ENCODE assay signal across 1 cellular context in genomic region chr1:28518000-28518744, GRCh38.
A peak's percentile ranks its signal among the peaks of the same experiment; 100 is the strongest.
TF ChIP-seq lines count a peak whose summit lies in the region.

No MANE protein-coding gene starts in this region.

TF ChIP-seq in HepG2, 621 proteins besides CTCF, POLR2A, EP300 and RAD21 (continued from another document and continues in another):
- TF ChIP-seq ZNF780A (CRISPR knock-in tag; IDR thresholded peaks at IDR 0.05) (no peak), ZNF562 (CRISPR knock-in tag; IDR thresholded peaks at IDR 0.05; ENCODE audit: borderline replicate concordance) (no peak), PRPF4 (IDR thresholded peaks at IDR 0.05; ENCODE audit: low read depth, low read length, poor library complexity, severe bottlenecking) (no peak), TBP (CRISPR knock-in tag; IDR thresholded peaks at IDR 0.05) (no peak), ATF6 (CRISPR knock-in tag; conservative IDR thresholded peaks at IDR 0.05) (no peak), ZNF83 (CRISPR knock-in tag; IDR thresholded peaks at IDR 0.05; ENCODE audit: borderline replicate concordance) (no peak), ZNF280B (CRISPR knock-in tag; IDR thresholded peaks at IDR 0.05; ENCODE audit: borderline replicate concordance) (no peak; the same call in 1 of the 2 replicates), ZNF343 (CRISPR knock-in tag; IDR thresholded peaks at IDR 0.05) (peak; percentile 66; the same call in 1 of the 2 replicates), THAP7 (CRISPR knock-in tag; IDR thresholded peaks at IDR 0.05) (no peak; the same call in none of the 2 replicates), ZBTB33 (CRISPR knock-in tag; IDR thresholded peaks at IDR 0.05) (no peak), HNRNPL (IDR thresholded peaks at IDR 0.05; ENCODE audit: low read depth, low read length) (0 out of 2 replicates have a peak, but pooled peaks have one; percentile 17), ZBTB7A (CRISPR knock-in tag; IDR thresholded peaks at IDR 0.05) (no peak), SKI (IDR thresholded peaks at IDR 0.05; ENCODE audit: partially characterized antibody) (no peak), RCOR2 (CRISPR knock-in tag; IDR thresholded peaks at IDR 0.05) (no peak), ZFP62 (CRISPR knock-in tag; IDR thresholded peaks at IDR 0.05) (no peak), NR2C2 (CRISPR knock-in tag; IDR thresholded peaks at IDR 0.05; ENCODE audit: borderline replicate concordance) (no peak), U2AF2 (IDR thresholded peaks at IDR 0.05; ENCODE audit: low read depth, low read length) (no peak), AGO1 (IDR thresholded peaks at IDR 0.05; ENCODE audit: low read depth, low read length, poor library complexity, severe bottlenecking) (peak; percentile 93), ZBTB42 (CRISPR knock-in tag; IDR thresholded peaks at IDR 0.05) (no peak), IRF1 (CRISPR knock-in tag; IDR thresholded peaks at IDR 0.05; ENCODE audit: low read depth) (no peak), FOXO1 (CRISPR knock-in tag; IDR thresholded peaks at IDR 0.05) (peak; percentile 63), MED8 (CRISPR knock-in tag; IDR thresholded peaks at IDR 0.05; ENCODE audit: insufficient replicate concordance) (no peak), KLF16 (CRISPR knock-in tag; IDR thresholded peaks at IDR 0.05) (no peak; a peak in 1 of 4 replicates), HOXA7 (CRISPR knock-in tag; IDR thresholded peaks at IDR 0.05) (no peak), ZNF326 (CRISPR knock-in tag; IDR thresholded peaks at IDR 0.05; ENCODE audit: borderline replicate concordance) (peak; percentile 64; the same call in 1 of the 2 replicates), ZNF335 (CRISPR knock-in tag; IDR thresholded peaks at IDR 0.05) (no peak), FOXP4 (CRISPR knock-in tag; IDR thresholded peaks at IDR 0.05) (no peak), DR1 (CRISPR knock-in tag; IDR thresholded peaks at IDR 0.05) (no peak), ZNF354B (CRISPR knock-in tag; IDR thresholded peaks at IDR 0.05) (0 out of 2 replicates have a peak, but pooled peaks have one; percentile 1), ZNF264 (CRISPR knock-in tag; IDR thresholded peaks at IDR 0.05) (peak; percentile 27; the same call in 1 of the 2 replicates), ZFYVE20 (CRISPR knock-in tag; IDR thresholded peaks at IDR 0.05; ENCODE audit: borderline replicate concordance, low read depth) (no peak; the same call in 1 of the 2 replicates), ETV6 (CRISPR knock-in tag; conservative IDR thresholded peaks at IDR 0.05) (peak; percentile 23; the same call in 1 of the 2 replicates), ZFX (CRISPR knock-in tag; IDR thresholded peaks at IDR 0.05; ENCODE audit: low read depth) (peak; percentile 82; the same call in 1 of the 2 replicates), ZNF260 (CRISPR knock-in tag; IDR thresholded peaks at IDR 0.05; ENCODE audit: borderline replicate concordance, low read depth) (no peak), SPEN (CRISPR knock-in tag; IDR thresholded peaks at IDR 0.05; ENCODE audit: low read depth) (no peak), NR2F1 (CRISPR knock-in tag; IDR thresholded peaks at IDR 0.05) (no peak), CAMTA2 (CRISPR knock-in tag; IDR thresholded peaks at IDR 0.05; ENCODE audit: borderline replicate concordance) (no peak), ZNF790 (CRISPR knock-in tag; IDR thresholded peaks at IDR 0.05; ENCODE audit: borderline replicate concordance) (peak; percentile 62; the same call in 1 of the 2 replicates), DMTF1 (CRISPR knock-in tag; IDR thresholded peaks at IDR 0.05) (no peak), ZKSCAN1 (IDR thresholded peaks at IDR 0.05; ENCODE audit: low read length) (no peak), MED13 (CRISPR knock-in tag; IDR thresholded peaks at IDR 0.05) (0 out of 2 replicates have a peak, but pooled peaks have one; percentile 20), ZBTB43 (CRISPR knock-in tag; conservative IDR thresholded peaks at IDR 0.05) (no peak), ATF7 (IDR thresholded peaks at IDR 0.05) (no peak), ATF7 (CRISPR knock-in tag; IDR thresholded peaks at IDR 0.05) (no peak), TOE1 (CRISPR knock-in tag; IDR thresholded peaks at IDR 0.05) (peak; percentile 71; the same call in 1 of the 2 replicates), ZNF224 (CRISPR knock-in tag; IDR thresholded peaks at IDR 0.05) (no peak), RNF219 (CRISPR knock-in tag; IDR thresholded peaks at IDR 0.05) (no peak), FOXK2 (IDR thresholded peaks at IDR 0.05) (no peak), ZNF841 (CRISPR knock-in tag; IDR thresholded peaks at IDR 0.05; ENCODE audit: borderline replicate concordance) (no peak), ATF4 (CRISPR knock-in tag; IDR thresholded peaks at IDR 0.05) (peak in 1 of 2 experiments; percentile 46; a peak in 1 of 4 replicates), ZMAT3 (CRISPR knock-in tag; conservative IDR thresholded peaks at IDR 0.05) (no peak; the same call in 1 of the 2 replicates), MAFG (CRISPR knock-in tag; IDR thresholded peaks at IDR 0.05) (no peak)
